ENCODE assay signal across 1 cellular context in genomic region chr1:46489638-46490602, GRCh38.
TF ChIP-seq lines count a peak whose summit lies in the region.

TSS of gene DMBX1 (plus strand) at chr1:46489836. CDS start at chr1:46507011, 17,175 bp downstream.

TF ChIP-seq in HepG2, 621 proteins besides CTCF, POLR2A, EP300 and RAD21 (continued from another document):
- TF ChIP-seq PAXIP1 (CRISPR knock-in tag; conservative IDR thresholded peaks at IDR 0.05) (no peak), KDM5B (CRISPR knock-in tag; IDR thresholded peaks at IDR 0.05; ENCODE audit: borderline replicate concordance) (no peak), ZNF251 (CRISPR knock-in tag; IDR thresholded peaks at IDR 0.05) (no peak), MNT (IDR thresholded peaks at IDR 0.05) (no peak), MAF1 (CRISPR knock-in tag; IDR thresholded peaks at IDR 0.05; ENCODE audit: borderline replicate concordance) (no peak), HHEX (CRISPR knock-in tag; IDR thresholded peaks at IDR 0.05) (no peak), ZNF800 (CRISPR knock-in tag; IDR thresholded peaks at IDR 0.05) (peak; percentile 52; the same call in 1 of the 2 replicates), ZNF672 (CRISPR knock-in tag; IDR thresholded peaks at IDR 0.05) (no peak), ZNF580 (CRISPR knock-in tag; IDR thresholded peaks at IDR 0.05; ENCODE audit: borderline replicate concordance, low read depth) (no peak), ZNF431 (CRISPR knock-in tag; IDR thresholded peaks at IDR 0.05; ENCODE audit: borderline replicate concordance, low read depth) (no peak), ZNF205 (CRISPR knock-in tag; IDR thresholded peaks at IDR 0.05) (no peak)
